Comparison of ENCODE assay signal across 28 cellular contexts in genomic region chr14:22164616-22165015, GRCh38.
"Had no signal": no experiment of that assay in that cellular context is flagged by ENCODE, and none has a peak within 500 bp of the region (broad histone marks: within the 10 kb centered on the region; RNA-seq: fewer than 3 reads in every experiment).

No MANE protein-coding gene starts in this region.

- H3K9me3 ChIP-seq: esophagus squamous epithelium, heart right ventricle, left lung, lower lobe of right lung, right atrium auricular region, tibial artery had no signal

- H3K36me3 ChIP-seq: cardiac muscle cell, esophagus squamous epithelium, heart right ventricle, left lung, lower lobe of right lung, right atrium auricular region, tibial artery had no signal

- H3K36me3 Mint-ChIP-seq: activated CD4-positive, alpha-beta memory T cell treated with anti-CD3 and anti-CD28 coated beads for 36 hours; activated naive CD4-positive, alpha-beta T cell treated with anti-CD3 and anti-CD28 coated beads, Interleukin-2, amount 10 ng/mL, durations not matched to agents 7 days and 5 days; natural killer cell; stimulated activated memory B cell treated with anti-CD40 and anti-IgM and Interleukin-4, amounts not matched to agents 10 μg/mL and 1 μg/mL and 100 μg/mL, for 72 hours had no signal

- FAIRE-seq: TTC549 had no signal

- H3K27me3 Mint-ChIP-seq: activated CD4-positive, alpha-beta memory T cell treated with anti-CD3 and anti-CD28 coated beads for 36 hours; activated naive CD4-positive, alpha-beta T cell treated with anti-CD3 and anti-CD28 coated beads, Interleukin-2, amount 10 ng/mL, durations not matched to agents 7 days and 5 days; stimulated activated naive CD8-positive, alpha-beta T cell treated with anti-CD3 and anti-CD28 coated beads, Interleukin-15, amount 100 ng/mL, for 72 hours had no signal

- H3K27ac Mint-ChIP-seq: activated CD4-positive, alpha-beta memory T cell treated with anti-CD3 and anti-CD28 coated beads for 36 hours; activated naive CD4-positive, alpha-beta T cell treated with anti-CD3 and anti-CD28 coated beads, Interleukin-2, amount 10 ng/mL, durations not matched to agents 7 days and 5 days; activated T-helper 1 cell treated with anti-CD3 and anti-CD28 coated beads, Interleukin-12 subunit alpha, Interleukin-12 subunit beta, Interleukin-2, Interleukin-4 antibody, amounts not matched to agents 30 ng/mL and 10 ng/mL and 1 ng/mL, durations not matched to agents 14 hours and 24 hours and 36 hours; natural killer cell; stimulated activated memory B cell treated with anti-CD40 and anti-IgM and Interleukin-4, amounts not matched to agents 10 μg/mL and 1 μg/mL and 100 μg/mL, for 72 hours; stimulated activated naive CD8-positive, alpha-beta T cell treated with anti-CD3 and anti-CD28 coated beads, Interleukin-15, amount 100 ng/mL, for 72 hours had no signal

- H3K4me2 ChIP-seq: smooth muscle cell had no signal

- H3K9me3 Mint-ChIP-seq: activated CD4-positive, alpha-beta memory T cell treated with anti-CD3 and anti-CD28 coated beads for 36 hours; activated naive CD4-positive, alpha-beta T cell treated with anti-CD3 and anti-CD28 coated beads, Interleukin-2, amount 10 ng/mL, durations not matched to agents 7 days and 5 days; activated T-helper 1 cell treated with anti-CD3 and anti-CD28 coated beads, Interleukin-12 subunit alpha, Interleukin-12 subunit beta, Interleukin-2, Interleukin-4 antibody, amounts not matched to agents 30 ng/mL and 10 ng/mL and 1 ng/mL, durations not matched to agents 14 hours and 24 hours and 36 hours; natural killer cell; stimulated activated memory B cell treated with anti-CD40 and anti-IgM and Interleukin-4, amounts not matched to agents 10 μg/mL and 1 μg/mL and 100 μg/mL, for 72 hours; stimulated activated naive CD8-positive, alpha-beta T cell treated with anti-CD3 and anti-CD28 coated beads, Interleukin-15, amount 100 ng/mL, for 72 hours had no signal

- H3K27ac ChIP-seq: cardiac muscle cell, esophagus squamous epithelium, heart right ventricle, left lung, lower lobe of right lung, right atrium auricular region, tibial artery, VCaP had no signal

- ATAC-seq: heart right ventricle; left lung; lower lobe of right lung; natural killer cell; stimulated activated memory B cell treated with anti-CD40 and anti-IgM and Interleukin-4, amounts not matched to agents 10 μg/mL and 1 μg/mL and 100 μg/mL, for 72 hours; stimulated activated naive CD8-positive, alpha-beta T cell treated with anti-CD3 and anti-CD28 coated beads, Interleukin-15, amount 100 ng/mL, for 72 hours had no signal

- H3K4me3 Mint-ChIP-seq: activated CD4-positive, alpha-beta memory T cell treated with anti-CD3 and anti-CD28 coated beads for 36 hours; activated naive CD4-positive, alpha-beta T cell treated with anti-CD3 and anti-CD28 coated beads, Interleukin-2, amount 10 ng/mL, durations not matched to agents 7 days and 5 days; activated T-helper 1 cell treated with anti-CD3 and anti-CD28 coated beads, Interleukin-12 subunit alpha, Interleukin-12 subunit beta, Interleukin-2, Interleukin-4 antibody, amounts not matched to agents 30 ng/mL and 10 ng/mL and 1 ng/mL, durations not matched to agents 14 hours and 24 hours and 36 hours; natural killer cell; stimulated activated memory B cell treated with anti-CD40 and anti-IgM and Interleukin-4, amounts not matched to agents 10 μg/mL and 1 μg/mL and 100 μg/mL, for 72 hours had no signal

- H3K4me1 ChIP-seq: esophagus squamous epithelium, heart right ventricle, left lung, lower lobe of right lung, right atrium auricular region, tibial artery had no signal

- H3K4me3 ChIP-seq: cardiac muscle cell, esophagus squamous epithelium, heart right ventricle, left lung, lower lobe of right lung, right atrium auricular region, smooth muscle cell, tibial artery had no signal

- H3K27me3 ChIP-seq: esophagus squamous epithelium, left lung, right atrium auricular region, tibial artery had no signal

- DNase-seq: activated CD4-positive, alpha-beta memory T cell treated with anti-CD3 and anti-CD28 coated beads for 36 hours; activated CD4-positive, alpha-beta T cell treated with anti-CD3 and anti-CD28 coated beads for 48 hours; activated CD8-positive, alpha-beta memory T cell treated with anti-CD3 and anti-CD28 coated beads, Interleukin-2, amount 50 U/mL, for 4 hours; activated effector memory CD4-positive, alpha-beta T cell treated with anti-CD3 and anti-CD28 coated beads, Interleukin-2, amount 50 U/mL, for 16 hours; activated naive CD4-positive, alpha-beta T cell treated with anti-CD3 and anti-CD28 coated beads, Interleukin-2, amount 10 ng/mL, durations not matched to agents 7 days and 5 days; activated T-cell treated with anti-CD3 and anti-CD28 coated beads, Interleukin-2, amount 50 U/mL, for 1 hour; amygdala; esophagus squamous epithelium; foreskin melanocyte; heart right ventricle; kidney glomerular epithelial cell; left lung; lower lobe of right lung; mesendoderm; natural killer cell; stimulated activated CD4-positive, alpha-beta T cell treated with anti-CD3 and anti-CD28 coated beads, Interleukin-1b, Interleukin-23, amount 100 ng/mL, for 48 hours; stimulated activated CD4-positive, alpha-beta T cell treated with anti-CD3 and anti-CD28 coated beads, Interleukin-4, amount 100 ng/mL, for 4 hours; stimulated activated CD8-positive, alpha-beta memory T cell treated with anti-CD3 and anti-CD28 coated beads, Interleukin-4, amount 100 ng/mL, for 48 hours; stimulated activated naive CD8-positive, alpha-beta T cell treated with anti-CD3 and anti-CD28 coated beads, Interleukin-15, amount 100 ng/mL, for 72 hours; T-helper 9 cell; tibial artery had no signal

- H3K4me1 Mint-ChIP-seq: stimulated activated memory B cell treated with anti-CD40 and anti-IgM and Interleukin-4, amounts not matched to agents 10 μg/mL and 1 μg/mL and 100 μg/mL, for 72 hours had no signal
